In the genomic region with DNA sequence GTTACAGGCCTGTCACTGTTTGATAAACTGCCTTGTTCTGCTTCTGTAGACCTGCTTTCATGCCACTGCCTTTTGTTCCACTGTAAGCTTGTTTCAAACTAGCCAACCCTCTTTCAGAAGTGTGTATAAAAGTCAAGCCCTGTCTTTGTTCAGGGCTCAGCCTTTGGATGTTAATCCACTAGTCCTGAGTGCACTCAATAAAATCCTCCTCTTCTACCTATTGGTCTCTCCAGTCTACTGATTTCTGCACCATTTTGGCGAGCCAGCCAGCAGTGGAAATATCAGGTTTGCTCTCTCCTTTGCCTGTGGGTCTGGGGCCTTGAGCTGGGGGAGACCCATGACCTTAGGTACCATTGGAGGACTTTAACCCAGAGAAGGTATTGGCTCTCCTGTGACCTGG, we compare ENCODE assay signal across 1 cellular context.
TF ChIP-seq lines count a peak whose summit lies in the region.

No MANE protein-coding gene starts in this region.

TF ChIP-seq in GM23338, 12 proteins besides CTCF, POLR2A, EP300 and RAD21:
- TF ChIP-seq EZH2phosphoT487 (IDR thresholded peaks at IDR 0.05; ENCODE audit: unreplicated experiment) (no peak), ZNF462 (CRISPR knock-in tag; IDR thresholded peaks at IDR 0.05) (0 out of 2 replicates have a peak, but pooled peaks have one; percentile 8), STAT1 (IDR thresholded peaks at IDR 0.05; ENCODE audit: unreplicated experiment) (no peak), ZNF114 (CRISPR knock-in tag; IDR thresholded peaks at IDR 0.05) (0 out of 2 replicates have a peak, but pooled peaks have one; percentile 19), CREB1 (CRISPR knock-in tag; IDR thresholded peaks at IDR 0.05; ENCODE audit: low read depth) (0 out of 2 replicates have a peak, but pooled peaks have one; percentile 20), ZNF331 (CRISPR knock-in tag; IDR thresholded peaks at IDR 0.05; ENCODE audit: low read depth) (0 out of 2 replicates have a peak, but pooled peaks have one; percentile 26), POLR2AphosphoS5 (IDR thresholded peaks at IDR 0.05; ENCODE audit: low read depth) (no peak)
- TF ChIP-seq, protein P1, sequence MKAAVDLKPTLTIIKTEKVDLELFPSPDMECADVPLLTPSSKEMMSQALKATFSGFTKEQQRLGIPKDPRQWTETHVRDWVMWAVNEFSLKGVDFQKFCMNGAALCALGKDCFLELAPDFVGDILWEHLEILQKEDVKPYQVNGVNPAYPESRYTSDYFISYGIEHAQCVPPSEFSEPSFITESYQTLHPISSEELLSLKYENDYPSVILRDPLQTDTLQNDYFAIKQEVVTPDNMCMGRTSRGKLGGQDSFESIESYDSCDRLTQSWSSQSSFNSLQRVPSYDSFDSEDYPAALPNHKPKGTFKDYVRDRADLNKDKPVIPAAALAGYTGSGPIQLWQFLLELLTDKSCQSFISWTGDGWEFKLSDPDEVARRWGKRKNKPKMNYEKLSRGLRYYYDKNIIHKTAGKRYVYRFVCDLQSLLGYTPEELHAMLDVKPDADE (IDR thresholded peaks at IDR 0.05) = no peak
